21 cellular contexts compared by ENCODE assay signal in genomic region chr6:107243471-107243870, GRCh38.
"Had no signal": no experiment of that assay in that cellular context is flagged by ENCODE, and none has a peak within 500 bp of the region (broad histone marks: within the 10 kb centered on the region; RNA-seq: fewer than 3 reads in every experiment).

No MANE protein-coding gene starts in this region.

- H3K4me3 ChIP-seq: colonic mucosa, esophagus squamous epithelium, gastrocnemius medialis, heart left ventricle, hepatocyte, left lung, mucosa of descending colon had no signal

- H2AFZ ChIP-seq: hepatocyte had no signal

- H3K27ac ChIP-seq: colonic mucosa, epithelial cell of prostate, esophagus squamous epithelium, gastrocnemius medialis, heart left ventricle, hepatocyte had no signal

- H3K4me2 ChIP-seq: hepatocyte had no signal

- H3K9me3 ChIP-seq: colonic mucosa, esophagus squamous epithelium, gastrocnemius medialis, heart left ventricle, left lung, mucosa of descending colon had no signal

- H3K79me2 ChIP-seq: hepatocyte had no signal

- H3K4me1 ChIP-seq: colonic mucosa, left lung had no signal

- H3K27me3 ChIP-seq: colonic mucosa, esophagus squamous epithelium, gastrocnemius medialis, heart left ventricle, hepatocyte, left lung had no signal

- DNase-seq: colonic mucosa; cortex of kidney; effector CD8-positive, alpha-beta T cell; effector memory CD8-positive, alpha-beta T cell; endodermal cell; erythroblast; esophagus squamous epithelium; foreskin fibroblast; foreskin melanocyte; gastrocnemius medialis; heart left ventricle; hypothalamus; left cardiac atrium; left lung; left ventricle myocardium superior; mesenchymal stem cell; mucosa of descending colon; naive B cell had no signal

- H3K36me3 ChIP-seq: colonic mucosa, gastrocnemius medialis, left lung had no signal

- ATAC-seq: effector memory CD8-positive, alpha-beta T cell; esophagus mucosa; gastrocnemius medialis; heart left ventricle; left cardiac atrium; left ventricle myocardium superior; mucosa of descending colon had no signal
